1 cellular context compared by ENCODE assay signal in the genomic region with DNA sequence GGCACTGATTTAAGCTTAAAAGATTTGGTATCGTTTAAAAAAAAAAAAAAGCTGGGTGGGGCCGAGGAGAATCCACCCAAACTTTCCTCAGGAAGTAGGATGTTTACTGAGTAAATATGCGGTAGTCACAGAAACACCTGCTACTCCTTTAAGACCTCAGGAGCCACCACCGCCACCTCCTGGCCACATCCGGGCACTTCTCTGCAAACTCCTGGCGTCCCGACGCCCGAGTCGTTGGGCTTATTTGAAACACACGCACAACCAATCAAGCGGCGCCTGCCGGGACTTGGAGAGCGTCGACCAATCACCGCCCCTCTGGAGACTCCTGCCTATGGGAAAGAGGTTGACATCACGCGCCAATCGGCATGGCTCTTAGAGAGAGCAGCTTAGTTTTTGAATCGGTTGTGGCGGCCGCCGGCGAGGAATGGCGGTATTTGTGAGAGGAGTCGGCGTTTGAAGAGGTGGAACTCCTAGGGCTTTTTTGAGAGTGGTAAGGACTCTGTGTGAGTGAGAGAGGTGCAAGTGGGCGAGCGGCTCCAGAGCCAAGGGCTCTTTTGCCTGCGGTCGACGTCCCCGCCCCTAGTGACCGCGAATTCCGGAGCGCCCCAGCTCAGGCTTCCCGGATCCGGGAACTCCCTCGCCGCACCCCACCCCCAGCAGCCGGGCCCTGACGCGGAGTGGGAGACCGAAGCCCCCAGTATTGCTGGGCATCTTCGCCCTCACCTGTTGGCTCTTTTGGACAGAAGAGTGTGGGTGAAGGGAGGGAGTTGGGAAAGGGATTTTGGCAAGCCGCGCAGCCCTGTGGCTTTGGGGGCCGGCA.
A peak's percentile ranks its signal among the peaks of the same experiment; 100 is the strongest.
TF ChIP-seq lines count a peak whose summit lies in the region.

A gene with protein sequence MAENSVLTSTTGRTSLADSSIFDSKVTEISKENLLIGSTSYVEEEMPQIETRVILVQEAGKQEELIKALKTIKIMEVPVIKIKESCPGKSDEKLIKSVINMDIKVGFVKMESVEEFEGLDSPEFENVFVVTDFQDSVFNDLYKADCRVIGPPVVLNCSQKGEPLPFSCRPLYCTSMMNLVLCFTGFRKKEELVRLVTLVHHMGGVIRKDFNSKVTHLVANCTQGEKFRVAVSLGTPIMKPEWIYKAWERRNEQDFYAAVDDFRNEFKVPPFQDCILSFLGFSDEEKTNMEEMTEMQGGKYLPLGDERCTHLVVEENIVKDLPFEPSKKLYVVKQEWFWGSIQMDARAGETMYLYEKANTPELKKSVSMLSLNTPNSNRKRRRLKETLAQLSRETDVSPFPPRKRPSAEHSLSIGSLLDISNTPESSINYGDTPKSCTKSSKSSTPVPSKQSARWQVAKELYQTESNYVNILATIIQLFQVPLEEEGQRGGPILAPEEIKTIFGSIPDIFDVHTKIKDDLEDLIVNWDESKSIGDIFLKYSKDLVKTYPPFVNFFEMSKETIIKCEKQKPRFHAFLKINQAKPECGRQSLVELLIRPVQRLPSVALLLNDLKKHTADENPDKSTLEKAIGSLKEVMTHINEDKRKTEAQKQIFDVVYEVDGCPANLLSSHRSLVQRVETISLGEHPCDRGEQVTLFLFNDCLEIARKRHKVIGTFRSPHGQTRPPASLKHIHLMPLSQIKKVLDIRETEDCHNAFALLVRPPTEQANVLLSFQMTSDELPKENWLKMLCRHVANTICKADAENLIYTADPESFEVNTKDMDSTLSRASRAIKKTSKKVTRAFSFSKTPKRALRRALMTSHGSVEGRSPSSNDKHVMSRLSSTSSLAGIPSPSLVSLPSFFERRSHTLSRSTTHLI (plus strand): TSS at position 359 of the 820 bp plus-strand sequence. CDS start 3,805 bp downstream, outside the sequence.

TF ChIP-seq in HepG2, 621 proteins besides CTCF, POLR2A, EP300 and RAD21 (continued from another document and continues in another):
- TF ChIP-seq, protein P1, sequence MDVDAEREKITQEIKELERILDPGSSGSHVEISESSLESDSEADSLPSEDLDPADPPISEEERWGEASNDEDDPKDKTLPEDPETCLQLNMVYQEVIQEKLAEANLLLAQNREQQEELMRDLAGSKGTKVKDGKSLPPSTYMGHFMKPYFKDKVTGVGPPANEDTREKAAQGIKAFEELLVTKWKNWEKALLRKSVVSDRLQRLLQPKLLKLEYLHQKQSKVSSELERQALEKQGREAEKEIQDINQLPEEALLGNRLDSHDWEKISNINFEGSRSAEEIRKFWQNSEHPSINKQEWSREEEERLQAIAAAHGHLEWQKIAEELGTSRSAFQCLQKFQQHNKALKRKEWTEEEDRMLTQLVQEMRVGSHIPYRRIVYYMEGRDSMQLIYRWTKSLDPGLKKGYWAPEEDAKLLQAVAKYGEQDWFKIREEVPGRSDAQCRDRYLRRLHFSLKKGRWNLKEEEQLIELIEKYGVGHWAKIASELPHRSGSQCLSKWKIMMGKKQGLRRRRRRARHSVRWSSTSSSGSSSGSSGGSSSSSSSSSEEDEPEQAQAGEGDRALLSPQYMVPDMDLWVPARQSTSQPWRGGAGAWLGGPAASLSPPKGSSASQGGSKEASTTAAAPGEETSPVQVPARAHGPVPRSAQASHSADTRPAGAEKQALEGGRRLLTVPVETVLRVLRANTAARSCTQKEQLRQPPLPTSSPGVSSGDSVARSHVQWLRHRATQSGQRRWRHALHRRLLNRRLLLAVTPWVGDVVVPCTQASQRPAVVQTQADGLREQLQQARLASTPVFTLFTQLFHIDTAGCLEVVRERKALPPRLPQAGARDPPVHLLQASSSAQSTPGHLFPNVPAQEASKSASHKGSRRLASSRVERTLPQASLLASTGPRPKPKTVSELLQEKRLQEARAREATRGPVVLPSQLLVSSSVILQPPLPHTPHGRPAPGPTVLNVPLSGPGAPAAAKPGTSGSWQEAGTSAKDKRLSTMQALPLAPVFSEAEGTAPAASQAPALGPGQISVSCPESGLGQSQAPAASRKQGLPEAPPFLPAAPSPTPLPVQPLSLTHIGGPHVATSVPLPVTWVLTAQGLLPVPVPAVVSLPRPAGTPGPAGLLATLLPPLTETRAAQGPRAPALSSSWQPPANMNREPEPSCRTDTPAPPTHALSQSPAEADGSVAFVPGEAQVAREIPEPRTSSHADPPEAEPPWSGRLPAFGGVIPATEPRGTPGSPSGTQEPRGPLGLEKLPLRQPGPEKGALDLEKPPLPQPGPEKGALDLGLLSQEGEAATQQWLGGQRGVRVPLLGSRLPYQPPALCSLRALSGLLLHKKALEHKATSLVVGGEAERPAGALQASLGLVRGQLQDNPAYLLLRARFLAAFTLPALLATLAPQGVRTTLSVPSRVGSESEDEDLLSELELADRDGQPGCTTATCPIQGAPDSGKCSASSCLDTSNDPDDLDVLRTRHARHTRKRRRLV (CRISPR knock-in tag; IDR thresholded peaks at IDR 0.05) = no peak
- TF ChIP-seq PHF8 (CRISPR knock-in tag; IDR thresholded peaks at IDR 0.05) (peak; percentile 71), RFX5 (IDR thresholded peaks at IDR 0.05; ENCODE audit: low read depth, low read length) (peak; percentile 38; the same call in 1 of the 2 replicates), SIX1 (CRISPR knock-in tag; IDR thresholded peaks at IDR 0.05; ENCODE audit: borderline replicate concordance) (0 out of 2 replicates have a peak, but pooled peaks have one; percentile 10), ZNF549 (CRISPR knock-in tag; IDR thresholded peaks at IDR 0.05) (no peak), NFKBIZ (CRISPR knock-in tag; IDR thresholded peaks at IDR 0.05) (no peak), ZNF792 (CRISPR knock-in tag; IDR thresholded peaks at IDR 0.05) (no peak), SOX6 (IDR thresholded peaks at IDR 0.05) (no peak), SOX6 (CRISPR knock-in tag; IDR thresholded peaks at IDR 0.05) (peak; percentile 79), SIN3A (IDR thresholded peaks at IDR 0.05; ENCODE audit: borderline replicate concordance, low read depth, low read length) (peak; percentile 78), SKI (IDR thresholded peaks at IDR 0.05; ENCODE audit: partially characterized antibody) (no peak), ZFP82 (CRISPR knock-in tag; IDR thresholded peaks at IDR 0.05; ENCODE audit: borderline replicate concordance) (no peak; the same call in 1 of the 2 replicates), CBFB (CRISPR knock-in tag; IDR thresholded peaks at IDR 0.05) (no peak; the same call in 1 of the 2 replicates), ZNF343 (CRISPR knock-in tag; IDR thresholded peaks at IDR 0.05) (peak; percentile 9; the same call in 1 of the 2 replicates), TARDBP (CRISPR knock-in tag; IDR thresholded peaks at IDR 0.05) (no peak), ZNF232 (CRISPR knock-in tag; IDR thresholded peaks at IDR 0.05; ENCODE audit: borderline replicate concordance) (no peak), TCF7L2 (IDR thresholded peaks at IDR 0.05; ENCODE audit: low read depth, low read length) (no peak), ZNF138 (CRISPR knock-in tag; IDR thresholded peaks at IDR 0.05; ENCODE audit: low read depth) (no peak), CAMTA2 (CRISPR knock-in tag; IDR thresholded peaks at IDR 0.05; ENCODE audit: borderline replicate concordance) (no peak), ZNF558 (CRISPR knock-in tag; IDR thresholded peaks at IDR 0.05; ENCODE audit: borderline replicate concordance) (no peak), NCOR1 (IDR thresholded peaks at IDR 0.05; ENCODE audit: borderline replicate concordance, low read length) (no peak)
- TF ChIP-seq, protein P2, sequence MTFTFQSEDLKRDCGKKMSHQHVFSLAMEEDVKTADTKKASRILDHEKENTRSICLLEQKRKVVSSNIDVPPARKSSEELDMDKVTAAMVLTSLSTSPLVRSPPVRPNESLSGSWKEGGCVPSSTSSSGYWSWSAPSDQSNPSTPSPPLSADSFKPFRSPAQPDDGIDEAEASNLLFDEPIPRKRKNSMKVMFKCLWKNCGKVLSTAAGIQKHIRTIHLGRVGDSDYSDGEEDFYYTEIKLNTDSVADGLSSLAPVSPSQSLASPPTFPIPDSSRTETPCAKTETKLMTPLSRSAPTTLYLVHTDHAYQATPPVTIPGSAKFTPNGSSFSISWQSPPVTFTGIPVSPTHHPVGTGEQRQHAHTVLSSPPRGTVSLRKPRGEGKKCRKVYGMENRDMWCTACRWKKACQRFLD (CRISPR knock-in tag; IDR thresholded peaks at IDR 0.05; ENCODE audit: borderline replicate concordance) = no peak
- TF ChIP-seq, protein P3, sequence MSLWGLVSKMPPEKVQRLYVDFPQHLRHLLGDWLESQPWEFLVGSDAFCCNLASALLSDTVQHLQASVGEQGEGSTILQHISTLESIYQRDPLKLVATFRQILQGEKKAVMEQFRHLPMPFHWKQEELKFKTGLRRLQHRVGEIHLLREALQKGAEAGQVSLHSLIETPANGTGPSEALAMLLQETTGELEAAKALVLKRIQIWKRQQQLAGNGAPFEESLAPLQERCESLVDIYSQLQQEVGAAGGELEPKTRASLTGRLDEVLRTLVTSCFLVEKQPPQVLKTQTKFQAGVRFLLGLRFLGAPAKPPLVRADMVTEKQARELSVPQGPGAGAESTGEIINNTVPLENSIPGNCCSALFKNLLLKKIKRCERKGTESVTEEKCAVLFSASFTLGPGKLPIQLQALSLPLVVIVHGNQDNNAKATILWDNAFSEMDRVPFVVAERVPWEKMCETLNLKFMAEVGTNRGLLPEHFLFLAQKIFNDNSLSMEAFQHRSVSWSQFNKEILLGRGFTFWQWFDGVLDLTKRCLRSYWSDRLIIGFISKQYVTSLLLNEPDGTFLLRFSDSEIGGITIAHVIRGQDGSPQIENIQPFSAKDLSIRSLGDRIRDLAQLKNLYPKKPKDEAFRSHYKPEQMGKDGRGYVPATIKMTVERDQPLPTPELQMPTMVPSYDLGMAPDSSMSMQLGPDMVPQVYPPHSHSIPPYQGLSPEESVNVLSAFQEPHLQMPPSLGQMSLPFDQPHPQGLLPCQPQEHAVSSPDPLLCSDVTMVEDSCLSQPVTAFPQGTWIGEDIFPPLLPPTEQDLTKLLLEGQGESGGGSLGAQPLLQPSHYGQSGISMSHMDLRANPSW (CRISPR knock-in tag; IDR thresholded peaks at IDR 0.05; ENCODE audit: borderline replicate concordance) = no peak
- TF ChIP-seq, protein P4, sequence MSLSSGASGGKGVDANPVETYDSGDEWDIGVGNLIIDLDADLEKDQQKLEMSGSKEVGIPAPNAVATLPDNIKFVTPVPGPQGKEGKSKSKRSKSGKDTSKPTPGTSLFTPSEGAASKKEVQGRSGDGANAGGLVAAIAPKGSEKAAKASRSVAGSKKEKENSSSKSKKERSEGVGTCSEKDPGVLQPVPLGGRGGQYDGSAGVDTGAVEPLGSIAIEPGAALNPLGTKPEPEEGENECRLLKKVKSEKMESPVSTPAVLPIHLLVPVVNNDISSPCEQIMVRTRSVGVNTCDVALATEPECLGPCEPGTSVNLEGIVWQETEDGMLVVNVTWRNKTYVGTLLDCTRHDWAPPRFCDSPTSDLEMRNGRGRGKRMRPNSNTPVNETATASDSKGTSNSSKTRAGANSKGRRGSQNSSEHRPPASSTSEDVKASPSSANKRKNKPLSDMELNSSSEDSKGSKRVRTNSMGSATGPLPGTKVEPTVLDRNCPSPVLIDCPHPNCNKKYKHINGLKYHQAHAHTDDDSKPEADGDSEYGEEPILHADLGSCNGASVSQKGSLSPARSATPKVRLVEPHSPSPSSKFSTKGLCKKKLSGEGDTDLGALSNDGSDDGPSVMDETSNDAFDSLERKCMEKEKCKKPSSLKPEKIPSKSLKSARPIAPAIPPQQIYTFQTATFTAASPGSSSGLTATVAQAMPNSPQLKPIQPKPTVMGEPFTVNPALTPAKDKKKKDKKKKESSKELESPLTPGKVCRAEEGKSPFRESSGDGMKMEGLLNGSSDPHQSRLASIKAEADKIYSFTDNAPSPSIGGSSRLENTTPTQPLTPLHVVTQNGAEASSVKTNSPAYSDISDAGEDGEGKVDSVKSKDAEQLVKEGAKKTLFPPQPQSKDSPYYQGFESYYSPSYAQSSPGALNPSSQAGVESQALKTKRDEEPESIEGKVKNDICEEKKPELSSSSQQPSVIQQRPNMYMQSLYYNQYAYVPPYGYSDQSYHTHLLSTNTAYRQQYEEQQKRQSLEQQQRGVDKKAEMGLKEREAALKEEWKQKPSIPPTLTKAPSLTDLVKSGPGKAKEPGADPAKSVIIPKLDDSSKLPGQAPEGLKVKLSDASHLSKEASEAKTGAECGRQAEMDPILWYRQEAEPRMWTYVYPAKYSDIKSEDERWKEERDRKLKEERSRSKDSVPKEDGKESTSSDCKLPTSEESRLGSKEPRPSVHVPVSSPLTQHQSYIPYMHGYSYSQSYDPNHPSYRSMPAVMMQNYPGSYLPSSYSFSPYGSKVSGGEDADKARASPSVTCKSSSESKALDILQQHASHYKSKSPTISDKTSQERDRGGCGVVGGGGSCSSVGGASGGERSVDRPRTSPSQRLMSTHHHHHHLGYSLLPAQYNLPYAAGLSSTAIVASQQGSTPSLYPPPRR (CRISPR knock-in tag; IDR thresholded peaks at IDR 0.05; ENCODE audit: borderline replicate concordance) = no peak
- TF ChIP-seq, protein P5, sequence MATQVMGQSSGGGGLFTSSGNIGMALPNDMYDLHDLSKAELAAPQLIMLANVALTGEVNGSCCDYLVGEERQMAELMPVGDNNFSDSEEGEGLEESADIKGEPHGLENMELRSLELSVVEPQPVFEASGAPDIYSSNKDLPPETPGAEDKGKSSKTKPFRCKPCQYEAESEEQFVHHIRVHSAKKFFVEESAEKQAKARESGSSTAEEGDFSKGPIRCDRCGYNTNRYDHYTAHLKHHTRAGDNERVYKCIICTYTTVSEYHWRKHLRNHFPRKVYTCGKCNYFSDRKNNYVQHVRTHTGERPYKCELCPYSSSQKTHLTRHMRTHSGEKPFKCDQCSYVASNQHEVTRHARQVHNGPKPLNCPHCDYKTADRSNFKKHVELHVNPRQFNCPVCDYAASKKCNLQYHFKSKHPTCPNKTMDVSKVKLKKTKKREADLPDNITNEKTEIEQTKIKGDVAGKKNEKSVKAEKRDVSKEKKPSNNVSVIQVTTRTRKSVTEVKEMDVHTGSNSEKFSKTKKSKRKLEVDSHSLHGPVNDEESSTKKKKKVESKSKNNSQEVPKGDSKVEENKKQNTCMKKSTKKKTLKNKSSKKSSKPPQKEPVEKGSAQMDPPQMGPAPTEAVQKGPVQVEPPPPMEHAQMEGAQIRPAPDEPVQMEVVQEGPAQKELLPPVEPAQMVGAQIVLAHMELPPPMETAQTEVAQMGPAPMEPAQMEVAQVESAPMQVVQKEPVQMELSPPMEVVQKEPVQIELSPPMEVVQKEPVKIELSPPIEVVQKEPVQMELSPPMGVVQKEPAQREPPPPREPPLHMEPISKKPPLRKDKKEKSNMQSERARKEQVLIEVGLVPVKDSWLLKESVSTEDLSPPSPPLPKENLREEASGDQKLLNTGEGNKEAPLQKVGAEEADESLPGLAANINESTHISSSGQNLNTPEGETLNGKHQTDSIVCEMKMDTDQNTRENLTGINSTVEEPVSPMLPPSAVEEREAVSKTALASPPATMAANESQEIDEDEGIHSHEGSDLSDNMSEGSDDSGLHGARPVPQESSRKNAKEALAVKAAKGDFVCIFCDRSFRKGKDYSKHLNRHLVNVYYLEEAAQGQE (IDR thresholded peaks at IDR 0.05; ENCODE audit: borderline replicate concordance in 1 of 2, low read depth in 1 of 2, low read length in 2 of 2) = no peak
